Comparison of ENCODE assay signal across 16 cellular contexts in genomic region chr2:28469304-28469703, GRCh38. TPM values are rescaled to one million over a fixed set of nuclear protein-coding genes. Genes with fewer than 3 reads are reported as not detected.
DNase-seq lines count a peak whose midpoint lies in the region; ATAC-seq and TF ChIP-seq lines count a peak whose summit lies in the region.
"Had no signal": no experiment of that assay in that cellular context is flagged by ENCODE, and none has a peak within 500 bp of the region (broad histone marks: within the 10 kb centered on the region; RNA-seq: fewer than 3 reads in every experiment).

No MANE protein-coding gene starts in this region.

- intact Hi-C loops in right cardiac atrium (cut with DNase I) (no loop called here), left ventricle myocardium inferior (cut with micrococcal nuclease) (no loop called here)

- H3K27ac ChIP-seq in right cardiac atrium (ENCODE audit: low read length) (no peak overlapping the region), left ventricle myocardium inferior (replicated peaks) (no peak overlapping the region)
- H3K27ac ChIP-seq: parathyroid adenoma, PC-9, uterus had no signal

- H3K9ac ChIP-seq in adipocyte (ENCODE audit: low read length), result no peak overlapping the region
- H3K9ac ChIP-seq: parathyroid adenoma had no signal

- in situ Hi-C loops in KBM-7 (cut with MboI; ENCODE audit: low pct_unique_long_range_greater_than_20kb, low sequenced_read_pairs), result no loop called here

- no peaks in the 10 kb centered on the region for H3K36me3 ChIP-seq in left ventricle myocardium inferior
- no peaks in the 10 kb centered on the region for H3K36me3 ChIP-seq in adipocyte (ENCODE audit: control insufficient read depth, insufficient read depth, low read length, severe bottlenecking)
- H3K36me3 ChIP-seq: uterus had no signal

- H3K27me3 ChIP-seq in right cardiac atrium (ENCODE audit: control insufficient read depth, insufficient read depth), result no peaks in the 10 kb centered on the region
- H3K27me3 ChIP-seq in left ventricle myocardium inferior (ENCODE audit: low read depth), result no peaks in the 10 kb centered on the region
- peaks cover under 1% of the 10 kb centered on the region for H3K27me3 ChIP-seq in adipocyte (replicated peaks; ENCODE audit: control insufficient read depth, insufficient read depth, low read length)
- H3K27me3 ChIP-seq: uterus had no signal

- peak in 2 of 3 donors; percentile 30 to 54 for DNase-seq in right cardiac atrium
- DNase-seq in left ventricle myocardium inferior, result no peak
- DNase-seq in adipocyte (ENCODE audit: low read depth), result peak; percentile 70
- DNase-seq in hepatic stellate cell (ENCODE audit: low spot score), result peak; percentile 64
- DNase-seq in KBM-7, result no peak
- no peak for DNase-seq in iPS-NIHi7 (ENCODE audit: extremely low spot score)
- DNase-seq in NCI-H510A (lab: John Stamatoyannopoulos, UW), result no peak
- DNase-seq: dermis blood vessel endothelial cell, hippocampal formation, left cardiac atrium, NCI-H2107, PC-9, uterus had no signal

- TF ChIP-seq CTCF in left ventricle myocardium inferior (IDR thresholded peaks at IDR 0.05; ENCODE audit: borderline replicate concordance), result no peak

- H3K4me3 ChIP-seq in right cardiac atrium (ENCODE audit: low read length), result no peak overlapping the region
- no peak overlapping the region for H3K4me3 ChIP-seq in left ventricle myocardium inferior
- no peak overlapping the region for H3K4me3 ChIP-seq in adipocyte (ENCODE audit: low read length)
- H3K4me3 ChIP-seq: PC-9, uterus had no signal

- H3K4me1 ChIP-seq in right cardiac atrium (ENCODE audit: control insufficient read depth, insufficient read depth, low read length), result no peaks in the 10 kb centered on the region
- H3K4me1 ChIP-seq in left ventricle myocardium inferior, result no peaks in the 10 kb centered on the region
- H3K4me1 ChIP-seq in adipocyte (ENCODE audit: control insufficient read depth, insufficient read depth, low read length), result peaks cover 8% of the 10 kb centered on the region
- H3K4me1 ChIP-seq: parathyroid adenoma, uterus had no signal

- ATAC-seq in right cardiac atrium, result peak in 1 of 2 donors; percentile 50
- ATAC-seq in GM18511 (IDR thresholded peaks at IDR 0.05; ENCODE audit: unreplicated experiment), result no peak
- ATAC-seq: esophagus mucosa had no signal

- H3K9me3 ChIP-seq in right cardiac atrium (ENCODE audit: control insufficient read depth, low read length) (no peaks in the 10 kb centered on the region), left ventricle myocardium inferior (replicated peaks) (no peaks in the 10 kb centered on the region), adipocyte (ENCODE audit: control insufficient read depth, low read length) (no peaks in the 10 kb centered on the region)
- H3K9me3 ChIP-seq: uterus had no signal

RNA-seq across cellular contexts. Expression of gene PLB1, which starts 26.6 kb away (rescaled TPM):
- total RNA-seq in right cardiac atrium (1 to 10 TPM; 2.1 to 2.7 (median 2.3) TPM), left ventricle myocardium inferior (2.4 TPM)
- polyA plus RNA-seq in right cardiac atrium, result 0.86 TPM

Comparison
In these comparisons a context has a peak if more than half of its experiments do, and no peak if none do; other contexts are left out.
1. DNase-seq: peak in right cardiac atrium (2 of 3), adipocyte (single experiment) and hepatic stellate cell (single experiment); none in left ventricle myocardium inferior (single experiment), KBM-7 (single experiment), iPS-NIHi7 (single experiment) and NCI-H510A (single experiment).